8 cellular contexts compared by ENCODE assay signal in the genomic region with DNA sequence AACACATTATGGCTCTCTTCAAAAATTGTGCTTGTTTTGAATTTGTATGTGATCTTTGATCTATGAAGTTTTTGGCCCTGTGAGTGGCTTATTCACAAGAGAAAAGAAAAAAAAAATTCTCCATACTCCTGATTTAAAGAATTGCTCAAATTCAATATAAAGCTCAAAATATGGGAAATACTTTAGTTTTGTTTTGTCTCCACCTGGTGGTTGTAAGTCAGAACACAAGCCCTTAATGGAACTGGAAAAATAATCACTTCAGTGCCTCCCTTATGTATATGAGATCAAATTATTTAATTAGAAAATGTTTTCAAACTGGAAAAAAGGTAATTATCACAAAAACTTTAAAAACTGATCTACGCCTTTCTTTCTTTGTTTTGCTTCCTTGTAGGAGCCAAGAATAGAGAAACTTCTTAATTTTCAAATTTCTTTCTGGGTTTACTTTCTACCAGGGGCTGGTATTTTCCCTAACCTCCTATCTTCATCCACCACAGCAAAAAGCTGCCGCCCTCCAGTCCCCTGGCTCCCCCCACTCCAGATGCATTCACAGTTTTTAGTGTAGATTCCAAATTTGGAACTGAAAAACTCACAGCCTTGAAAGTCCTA. TPM values are rescaled to one million over a fixed set of nuclear protein-coding genes. Genes with fewer than 3 reads are reported as not detected.
A peak's percentile ranks its signal among the peaks of the same experiment; 100 is the strongest.
DNase-seq lines count a peak whose midpoint lies in the region; ATAC-seq and TF ChIP-seq lines count a peak whose summit lies in the region.

No MANE protein-coding gene starts in this region.

- H3K9me2 ChIP-seq in OCI-LY1 (ENCODE audit: low read depth, low read length): no peaks in the 10 kb centered on the region

- no peak overlapping the region for H2BK120ac ChIP-seq in IMR-90 (ENCODE audit: low read depth, low read length)
- H2BK120ac ChIP-seq in mesenchymal stem cell (ENCODE audit: low read depth, low read length): no peak overlapping the region

- peak; percentile 75 for TF ChIP-seq RAD21 in IMR-90 (IDR thresholded peaks at IDR 0.05; ENCODE audit: low read length)

- H3K9me1 ChIP-seq in IMR-90 (ENCODE audit: insufficient read depth, low read length): no peaks in the 10 kb centered on the region

- in situ Hi-C loops in IMR-90 (cut with MboI; ENCODE audit: low sequenced_read_pairs): loop anchor here (5.0 kb wide), 1 partner anchor 268 kb away; no protein-coding TSS in a partner anchor

- H2AK5ac ChIP-seq in IMR-90 (ENCODE audit: low read depth, low read length): no peak overlapping the region
- no peak overlapping the region for H2AK5ac ChIP-seq in mesenchymal stem cell (ENCODE audit: low read length, severe bottlenecking)

- 0% methylated on average over 1 of the region's 2 CpGs; no CpG with 5 or more reads in 1 of the 2 experiments for WGBS in IMR-90 (ENCODE audit: extremely low coverage in 2 of 2, insufficient read length in 1 of 2), 2 experiments
- WGBS in mesenchymal stem cell: 0% methylated on average over 2 of the region's 2 CpGs

- no peak overlapping the region for H2BK12ac ChIP-seq in mesenchymal stem cell (ENCODE audit: low read length in 2 of 2)

- peak; percentile 69; the same call in 2 of the 3 replicates for ATAC-seq in DND-41 (ENCODE audit: insufficient read depth, low read depth)
- ATAC-seq in IMR-90 (ENCODE audit: low read depth): peak; percentile 80; the same call in 1 of the 2 replicates
- no peak for ATAC-seq in GM18505 (IDR thresholded peaks at IDR 0.05; ENCODE audit: unreplicated experiment)
- no peak for ATAC-seq in GM21367 (IDR thresholded peaks at IDR 0.05; ENCODE audit: unreplicated experiment)
- ATAC-seq in HG03354 (IDR thresholded peaks at IDR 0.05; ENCODE audit: poor library complexity, severe bottlenecking, unreplicated experiment): no peak

- H3K27ac ChIP-seq in DND-41 (ENCODE audit: low read length) (no peak overlapping the region), IMR-90 (ENCODE audit: insufficient read depth, low read length) (no peak overlapping the region), OCI-LY1 (ENCODE audit: low read depth, low read length, poor library complexity, severe bottlenecking) (no peak overlapping the region), mesenchymal stem cell (ENCODE audit: low read length, poor library complexity, severe bottlenecking) (no peak overlapping the region)

- no peak overlapping the region for H2AFZ ChIP-seq in DND-41 (ENCODE audit: low read depth, low read length)
- H2AFZ ChIP-seq in IMR-90 (replicated peaks; ENCODE audit: low read length, poor library complexity): no peak overlapping the region
- no peak overlapping the region for H2AFZ ChIP-seq in OCI-LY1 (ENCODE audit: low read length)
- H2AFZ ChIP-seq in mesenchymal stem cell (ENCODE audit: low read depth, low read length): no peak overlapping the region

- intact Hi-C loops in IMR-90 (cut with micrococcal nuclease): loop anchor here (1.0 kb wide), 2 partner anchors 83 to 268 kb away; no protein-coding TSS in a partner anchor

- H3K56ac ChIP-seq in IMR-90 (ENCODE audit: extremely low read depth, insufficient read depth, low read length): no peak overlapping the region

- H3K36me3 ChIP-seq in DND-41 (ENCODE audit: insufficient read depth, low read length) (no peaks in the 10 kb centered on the region), IMR-90 (ENCODE audit: control insufficient read depth, insufficient read depth, low read length) (no peaks in the 10 kb centered on the region), OCI-LY1 (ENCODE audit: insufficient read depth, low read length) (no peaks in the 10 kb centered on the region; the same call in 1 of the 2 replicates), mesenchymal stem cell (ENCODE audit: control insufficient read depth in 1 of 2, insufficient read depth in 2 of 2, low read depth in 1 of 2, low read length in 2 of 2) (no peaks in the 10 kb centered on the region)

- no peak overlapping the region for H4K8ac ChIP-seq in IMR-90 (ENCODE audit: low read depth in 2 of 2, low read length in 2 of 2)
- H4K8ac ChIP-seq in mesenchymal stem cell (ENCODE audit: low read length): no peak overlapping the region

- H3K4me2 ChIP-seq in DND-41 (ENCODE audit: insufficient read depth, low read length) (no peak overlapping the region), IMR-90 (ENCODE audit: low read depth, low read length) (no peak overlapping the region), OCI-LY1 (ENCODE audit: low read length) (no peak overlapping the region), mesenchymal stem cell (ENCODE audit: low read length, poor library complexity, severe bottlenecking) (no peak overlapping the region)

- no TSS peak for BruUV-seq in IMR-90 (replicated peaks; lab: Mats Ljungman, UMichigan)

- no peaks in the 10 kb centered on the region for H4K20me1 ChIP-seq in DND-41 (ENCODE audit: insufficient read depth, low read length)
- H4K20me1 ChIP-seq in IMR-90 (ENCODE audit: insufficient read depth, low read length): no peaks in the 10 kb centered on the region
- no peaks in the 10 kb centered on the region for H4K20me1 ChIP-seq in OCI-LY1 (ENCODE audit: insufficient read depth, low read length)

- H3K9me3 ChIP-seq in DND-41 (ENCODE audit: insufficient read depth, low read length, severe bottlenecking) (peaks cover under 1% of the 10 kb centered on the region), IMR-90 (ENCODE audit: control insufficient read depth, insufficient read depth, low read length) (peaks cover under 1% of the 10 kb centered on the region; the same call in 1 of the 2 replicates), OCI-LY1 (ENCODE audit: low read length) (no peaks in the 10 kb centered on the region), mesenchymal stem cell (ENCODE audit: control insufficient read depth, low read length) (no peaks in the 10 kb centered on the region)

- no peak overlapping the region for H2AK9ac ChIP-seq in IMR-90 (replicated peaks; ENCODE audit: low read depth, low read length, poor library complexity)

- H3K9ac ChIP-seq in DND-41 (ENCODE audit: low read depth, low read length) (no peak overlapping the region), IMR-90 (ENCODE audit: low read depth, low read length) (no peak overlapping the region), OCI-LY1 (ENCODE audit: low read length) (no peak overlapping the region), mesenchymal stem cell (ENCODE audit: low read length) (peak overlapping the region; percentile 32)

- H3K23ac ChIP-seq in IMR-90 (ENCODE audit: low read depth, low read length) (no peak overlapping the region), mesenchymal stem cell (ENCODE audit: low read length in 2 of 2) (no peak overlapping the region)

- H2BK5ac ChIP-seq in IMR-90 (ENCODE audit: low read depth, low read length, poor library complexity, severe bottlenecking): no peak overlapping the region
- H2BK5ac ChIP-seq in mesenchymal stem cell (ENCODE audit: low read depth, low read length, poor library complexity, severe bottlenecking): no peak overlapping the region

- H3K18ac ChIP-seq in IMR-90 (ENCODE audit: low read depth, low read length): no peak overlapping the region
- H3K18ac ChIP-seq in mesenchymal stem cell (ENCODE audit: low read depth in 1 of 2, low read length in 2 of 2): no peak overlapping the region

- dilution Hi-C loops in IMR-90 (cut with HindIII; ENCODE audit: low sequenced_read_pairs, unreplicated experiment): no loop called here

- no peaks in the 10 kb centered on the region for H3F3A ChIP-seq in OCI-LY1 (ENCODE audit: insufficient read depth, low read length)

- no peak overlapping the region for H3K4ac ChIP-seq in IMR-90 (ENCODE audit: low read depth, low read length)
- H3K4ac ChIP-seq in mesenchymal stem cell (ENCODE audit: low read depth in 1 of 2, low read length in 2 of 2): no peak overlapping the region

- H3K14ac ChIP-seq in IMR-90 (replicated peaks; ENCODE audit: low read depth, low read length) (no peak overlapping the region), mesenchymal stem cell (ENCODE audit: low read length in 2 of 2) (no peak overlapping the region)

- H3K4me1 ChIP-seq in DND-41 (ENCODE audit: insufficient read depth, low read length): no peaks in the 10 kb centered on the region
- peaks cover 2% of the 10 kb centered on the region; the same call in 1 of the 2 replicates for H3K4me1 ChIP-seq in IMR-90 (ENCODE audit: control insufficient read depth, insufficient read depth, low read length)
- H3K4me1 ChIP-seq in OCI-LY1 (ENCODE audit: insufficient read depth, low read length, severe bottlenecking): no peaks in the 10 kb centered on the region
- peaks cover 1% of the 10 kb centered on the region for H3K4me1 ChIP-seq in mesenchymal stem cell (ENCODE audit: control insufficient read depth, insufficient read depth, low read depth, low read length)

- H3K79me1 ChIP-seq in IMR-90 (ENCODE audit: low read depth in 1 of 2, low read length in 2 of 2) (peaks cover 3 to 10% of the 10 kb centered on the region in 2 experiments; a peak in 2 of 4 replicates), mesenchymal stem cell (replicated peaks; ENCODE audit: low read length, poor library complexity, severe bottlenecking) (peaks cover 2% of the 10 kb centered on the region)

- POLR2A ChIA-PET in IMR-90 (lab: Charles Lee; ENCODE audit: unreplicated experiment): interaction anchor here (0.6 to 0.7 kb wide), 3 partner anchors 74 to 149 kb away, joined by 3 to 4 read pairs (median 4); no protein-coding TSS in a partner anchor

- no peak overlapping the region for H3K4me3 ChIP-seq in DND-41 (ENCODE audit: low read depth in 1 of 2, low read length in 2 of 2)
- no peak overlapping the region for H3K4me3 ChIP-seq in IMR-90 (ENCODE audit: insufficient read depth, low read depth, low read length)
- H3K4me3 ChIP-seq in OCI-LY1 (ENCODE audit: low read depth, low read length, poor library complexity, severe bottlenecking): no peak overlapping the region
- no peak overlapping the region for H3K4me3 ChIP-seq in mesenchymal stem cell (ENCODE audit: insufficient read depth in 1 of 2, low read depth in 1 of 2, low read length in 2 of 2)

- H2BK15ac ChIP-seq in IMR-90 (ENCODE audit: low read depth, low read length): no peak overlapping the region
- H2BK15ac ChIP-seq in mesenchymal stem cell (ENCODE audit: low read depth, poor library complexity, severe bottlenecking): no peak overlapping the region

- H4K91ac ChIP-seq in IMR-90 (ENCODE audit: insufficient read depth, low read depth, low read length): no peak overlapping the region
- H4K91ac ChIP-seq in mesenchymal stem cell (ENCODE audit: low read length): no peak overlapping the region

- CTCF ChIA-PET in IMR-90 (lab: Yijun Ruan, JAX): interaction anchor here (0.6 to 1.2 kb wide), 8 partner anchors 9 to 558 kb away, joined by 3 to 4 read pairs (median 3); no protein-coding TSS in a partner anchor

- TF ChIP-seq POLR2A in IMR-90 (IDR thresholded peaks at IDR 0.05; ENCODE audit: low read depth, low read length) (no peak), GM18505 (IDR thresholded peaks at IDR 0.05; ENCODE audit: borderline replicate concordance, extremely low read depth, insufficient read depth, insufficient read length) (no peak)

- DNase-seq in DND-41 (no peak), IMR-90 (peak; percentile 60), dedifferentiated amniotic fluid mesenchymal stem cell (ENCODE audit: extremely low spot score) (peak; percentile 57), mesenchymal stem cell (peak; percentile 61)

- H3K27me3 ChIP-seq in DND-41 (ENCODE audit: insufficient read depth, low read length, poor library complexity) (peaks cover 3% of the 10 kb centered on the region), IMR-90 (ENCODE audit: control insufficient read depth, insufficient read depth, low read length) (no peaks in the 10 kb centered on the region), OCI-LY1 (ENCODE audit: insufficient read depth, low read length) (no peaks in the 10 kb centered on the region), mesenchymal stem cell (ENCODE audit: control insufficient read depth in 1 of 2, insufficient read depth in 1 of 2, low read length in 2 of 2) (no peaks in the 10 kb centered on the region)

- TF ChIP-seq CTCF in DND-41 (IDR thresholded peaks at IDR 0.05; ENCODE audit: borderline replicate concordance, extremely low read depth, low read length, poor library complexity, severe bottlenecking) (peak; percentile 81), IMR-90 (conservative IDR thresholded peaks at IDR 0.05; ENCODE audit: low read depth, low read length) (peak; percentile 75), OCI-LY1 (IDR thresholded peaks at IDR 0.05; ENCODE audit: low read length) (peak; percentile 94)

- no peaks in the 10 kb centered on the region for H3K79me2 ChIP-seq in DND-41 (ENCODE audit: insufficient read depth, low read length)
- H3K79me2 ChIP-seq in OCI-LY1 (ENCODE audit: insufficient read depth, low read length): no peaks in the 10 kb centered on the region

- no peak overlapping the region for H4K5ac ChIP-seq in IMR-90 (ENCODE audit: low read depth, low read length)

- H2BK20ac ChIP-seq in IMR-90 (ENCODE audit: low read depth, low read length): no peak overlapping the region

RNA-seq across cellular contexts. Expression of a gene that starts 50.6 kb away (rescaled TPM):
- total RNA-seq in IMR-90 (2012; rRNA removed): 64.0 and 111 TPM in 2 replicates
- polyA plus RNA-seq in IMR-90 (2012; rRNA removed): 73.4 and 106 TPM in 2 replicates
- 397 and 526 TPM in 2 replicates for polyA plus RNA-seq in IMR-90 (2012; cell fraction: cytosol; rRNA removed)
- 154 and 304 TPM in 2 replicates for polyA plus RNA-seq in IMR-90 (2012; cell fraction: nucleus; rRNA removed; ENCODE audit: low replicate concordance)
- 102 TPM for polyA plus RNA-seq in mesenchymal stem cell (2013, experiment 1 of 2)
- polyA plus RNA-seq in mesenchymal stem cell (2013, experiment 2 of 2): 107 TPM

RNA-seq across cellular contexts. Expression of a gene that starts 50.9 kb away (rescaled TPM):
- total RNA-seq in IMR-90 (2012; rRNA removed): 138 and 166 TPM in 2 replicates
- 58.6 and 61.2 TPM in 2 replicates for polyA plus RNA-seq in IMR-90 (2012; rRNA removed)
- 22.8 and 26.1 TPM in 2 replicates for polyA plus RNA-seq in IMR-90 (2012; cell fraction: cytosol; rRNA removed)
- polyA plus RNA-seq in IMR-90 (2012; cell fraction: nucleus; rRNA removed; ENCODE audit: low replicate concordance): 11.6 and 71.5 TPM in 2 replicates
- 84.8 TPM for polyA plus RNA-seq in mesenchymal stem cell (2013, experiment 1 of 2)
- 82.4 TPM for polyA plus RNA-seq in mesenchymal stem cell (2013, experiment 2 of 2)

Comparison
In these comparisons a context has a peak if more than half of its experiments do, and no peak if none do; other contexts are left out.
1. ATAC-seq: peak in DND-41 (single experiment) and IMR-90 (single experiment); none in GM18505 (single experiment), GM21367 (single experiment) and HG03354 (single experiment).
2. Peak in every context shown above with its lines, with median percentiles within 50 percentile points of each other: CTCF ChIP-seq.